ENCODE assay signal across 1 cellular context in genomic region chr7:2996141-2996540, GRCh38.
TF ChIP-seq lines count a peak whose summit lies in the region.

No MANE protein-coding gene starts in this region.

TF ChIP-seq in K562, 482 proteins besides CTCF, POLR2A, EP300 and RAD21 (continued from another document):
- TF ChIP-seq, protein P1, sequence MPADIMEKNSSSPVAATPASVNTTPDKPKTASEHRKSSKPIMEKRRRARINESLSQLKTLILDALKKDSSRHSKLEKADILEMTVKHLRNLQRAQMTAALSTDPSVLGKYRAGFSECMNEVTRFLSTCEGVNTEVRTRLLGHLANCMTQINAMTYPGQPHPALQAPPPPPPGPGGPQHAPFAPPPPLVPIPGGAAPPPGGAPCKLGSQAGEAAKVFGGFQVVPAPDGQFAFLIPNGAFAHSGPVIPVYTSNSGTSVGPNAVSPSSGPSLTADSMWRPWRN (IDR thresholded peaks at IDR 0.05; ENCODE audit: low read depth) = no peak
- TF ChIP-seq ZNF512 (tag; IDR thresholded peaks at IDR 0.05) (no peak), ZC3H11A (IDR thresholded peaks at IDR 0.05; ENCODE audit: low read depth, low read length) (no peak), RBM34 (IDR thresholded peaks at IDR 0.05; ENCODE audit: borderline replicate concordance, insufficient read depth, low read length) (no peak), MEIS2 (IDR thresholded peaks at IDR 0.05; ENCODE audit: partially characterized antibody) (peak; percentile 50)
TF ChIP-seq in K562: peak in this region for 5.
